In genomic region chr9:121285835-121286687, GRCh38 we compare ENCODE assay signal across 1 cellular context.
TF ChIP-seq lines count a peak whose summit lies in the region.

No MANE protein-coding gene starts in this region.

TF ChIP-seq in K562, 482 proteins besides CTCF, POLR2A, EP300 and RAD21 (continued from another document and continues in another):
- TF ChIP-seq ZMIZ1 (IDR thresholded peaks at IDR 0.05; ENCODE audit: low read depth in 2 of 2, low read length in 2 of 2), result 0 out of 4 replicates have a peak, but pooled peaks of 1 of the 2 experiments have one; percentile 29
- TF ChIP-seq THAP7 (CRISPR knock-in tag; IDR thresholded peaks at IDR 0.05), result no peak
- TF ChIP-seq ZNF740 (CRISPR knock-in tag; IDR thresholded peaks at IDR 0.05), result no peak
- 0 out of 4 replicates have a peak, but pooled peaks of 1 of the 2 experiments have one; percentile 38 for TF ChIP-seq ZNF740 (tag; IDR thresholded peaks at IDR 0.05)
- no peak for TF ChIP-seq GATAD2B (IDR thresholded peaks at IDR 0.05; ENCODE audit: borderline replicate concordance)
- TF ChIP-seq ZNF354B (CRISPR knock-in tag; IDR thresholded peaks at IDR 0.05), result no peak
- no peak for TF ChIP-seq BRCA1 (IDR thresholded peaks at IDR 0.05)
- no peak for TF ChIP-seq BRCA1 (CRISPR knock-in tag; IDR thresholded peaks at IDR 0.05)
- no peak for TF ChIP-seq NR2C2 (CRISPR knock-in tag; IDR thresholded peaks at IDR 0.05)
- no peak for TF ChIP-seq NR2C2 (tag; IDR thresholded peaks at IDR 0.05)
- no peak for TF ChIP-seq ELF2 (CRISPR knock-in tag; IDR thresholded peaks at IDR 0.05)
- TF ChIP-seq RNF219 (CRISPR knock-in tag; IDR thresholded peaks at IDR 0.05), result no peak
- TF ChIP-seq GTF2A2 (tag; IDR thresholded peaks at IDR 0.05), result no peak
- no peak for TF ChIP-seq CREB3L1 (IDR thresholded peaks at IDR 0.05; ENCODE audit: borderline replicate concordance, low read depth)
- TF ChIP-seq ZNF592 (IDR thresholded peaks at IDR 0.05), result peak; percentile 59; the same call in 1 of the 2 replicates
- TF ChIP-seq HNRNPLL (IDR thresholded peaks at IDR 0.05; ENCODE audit: low read depth, low read length, poor library complexity, severe bottlenecking), result no peak
- no peak for TF ChIP-seq HMBOX1 (IDR thresholded peaks at IDR 0.05)
- TF ChIP-seq CGGBP1 (CRISPR knock-in tag; IDR thresholded peaks at IDR 0.05), result no peak
- no peak for TF ChIP-seq BACH1 (tag; IDR thresholded peaks at IDR 0.05)
- TF ChIP-seq ZNF277 (CRISPR knock-in tag; IDR thresholded peaks at IDR 0.05; ENCODE audit: borderline replicate concordance), result no peak
- no peak for TF ChIP-seq NR2C1 (IDR thresholded peaks at IDR 0.05)
- TF ChIP-seq NR2C1 (tag; IDR thresholded peaks at IDR 0.05), result no peak
- TF ChIP-seq MYC (IDR thresholded peaks at IDR 0.05; ENCODE audit: low read depth, low read length), result no peak; the same call in 1 of the 2 replicates
- no peak for TF ChIP-seq MYC (CRISPR knock-in tag; IDR thresholded peaks at IDR 0.05; ENCODE audit: borderline replicate concordance, low read depth)
- no peak for TF ChIP-seq RBM25 (IDR thresholded peaks at IDR 0.05; ENCODE audit: low read depth, low read length, severe bottlenecking)
- 0 out of 2 replicates have a peak, but pooled peaks have one; percentile 49 for TF ChIP-seq ZBTB9 (CRISPR knock-in tag; IDR thresholded peaks at IDR 0.05)
- TF ChIP-seq ZBTB17 (CRISPR knock-in tag; IDR thresholded peaks at IDR 0.05), result no peak; the same call in 1 of the 2 replicates
- TF ChIP-seq MITF (IDR thresholded peaks at IDR 0.05), result no peak
- no peak for TF ChIP-seq DEAF1 (CRISPR knock-in tag; IDR thresholded peaks at IDR 0.05)
- no peak for TF ChIP-seq PCBP2 (IDR thresholded peaks at IDR 0.05; ENCODE audit: low read depth, low read length, poor library complexity, severe bottlenecking)
- no peak for TF ChIP-seq NCOA6 (IDR thresholded peaks at IDR 0.05)
- TF ChIP-seq BCOR (IDR thresholded peaks at IDR 0.05), result no peak
- TF ChIP-seq TOE1 (IDR thresholded peaks at IDR 0.05; ENCODE audit: borderline replicate concordance), result no peak
- TF ChIP-seq TOE1 (CRISPR knock-in tag; IDR thresholded peaks at IDR 0.05; ENCODE audit: borderline replicate concordance, low read depth), result no peak
- no peak for TF ChIP-seq TAF15 (IDR thresholded peaks at IDR 0.05; ENCODE audit: low read depth, low read length)
- peak in 1 of 2 experiments; percentile 69 for TF ChIP-seq E2F6 (IDR thresholded peaks at IDR 0.05; ENCODE audit: borderline replicate concordance in 1 of 2, extremely low read depth in 1 of 2, insufficient read depth in 1 of 2, insufficient read length in 1 of 2, low read depth in 1 of 2, low read length in 1 of 2, poor library complexity in 1 of 2, severe bottlenecking in 1 of 2)
- TF ChIP-seq TCF3 (CRISPR knock-in tag; IDR thresholded peaks at IDR 0.05), result no peak
- no peak for TF ChIP-seq KLF6 (CRISPR knock-in tag; IDR thresholded peaks at IDR 0.05; ENCODE audit: borderline replicate concordance)
